1 cellular context compared by ENCODE assay signal in the genomic region with DNA sequence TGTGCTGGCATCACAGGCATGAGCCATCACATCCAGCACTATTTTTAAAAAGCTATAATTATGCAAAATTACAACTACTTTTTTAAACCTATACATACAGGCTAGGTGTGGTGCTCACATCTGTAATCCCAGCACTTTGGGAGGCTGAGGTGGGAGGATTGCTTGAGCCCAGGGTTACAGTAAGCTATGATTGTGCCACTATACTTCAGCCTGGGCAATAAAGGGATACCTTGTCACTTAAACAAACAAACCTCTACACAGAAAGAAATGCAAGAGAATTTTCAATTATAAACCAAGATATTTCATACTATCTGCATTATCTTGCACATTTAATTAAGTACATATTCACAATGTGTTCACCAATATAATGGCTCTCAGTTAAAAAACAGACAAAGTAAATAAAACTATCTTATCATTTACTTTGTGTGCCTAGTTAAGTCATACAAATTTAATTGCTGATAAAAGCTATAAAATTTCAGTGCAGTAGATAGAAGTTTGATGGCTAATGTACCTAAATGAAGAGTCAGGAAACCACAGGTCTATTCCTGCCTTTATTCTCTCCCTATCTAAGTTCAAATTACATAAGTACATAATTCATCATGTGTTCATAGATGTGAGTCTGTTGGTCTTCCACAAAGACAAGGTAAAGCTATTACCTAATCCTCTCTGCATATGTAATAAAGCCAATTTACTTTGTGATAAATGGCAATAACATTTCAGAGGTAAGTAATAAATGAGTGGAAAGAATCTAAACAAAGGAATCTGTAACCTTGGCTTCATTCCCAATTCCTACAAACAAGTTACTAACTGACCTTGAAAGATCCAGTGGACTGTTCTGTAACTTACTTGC.
TF ChIP-seq lines count a peak whose summit lies in the region.

No MANE protein-coding gene starts in this region.

TF ChIP-seq in HEK293, 187 proteins besides CTCF, POLR2A, EP300 and RAD21 (continued from another document):
- TF ChIP-seq, protein P1, sequence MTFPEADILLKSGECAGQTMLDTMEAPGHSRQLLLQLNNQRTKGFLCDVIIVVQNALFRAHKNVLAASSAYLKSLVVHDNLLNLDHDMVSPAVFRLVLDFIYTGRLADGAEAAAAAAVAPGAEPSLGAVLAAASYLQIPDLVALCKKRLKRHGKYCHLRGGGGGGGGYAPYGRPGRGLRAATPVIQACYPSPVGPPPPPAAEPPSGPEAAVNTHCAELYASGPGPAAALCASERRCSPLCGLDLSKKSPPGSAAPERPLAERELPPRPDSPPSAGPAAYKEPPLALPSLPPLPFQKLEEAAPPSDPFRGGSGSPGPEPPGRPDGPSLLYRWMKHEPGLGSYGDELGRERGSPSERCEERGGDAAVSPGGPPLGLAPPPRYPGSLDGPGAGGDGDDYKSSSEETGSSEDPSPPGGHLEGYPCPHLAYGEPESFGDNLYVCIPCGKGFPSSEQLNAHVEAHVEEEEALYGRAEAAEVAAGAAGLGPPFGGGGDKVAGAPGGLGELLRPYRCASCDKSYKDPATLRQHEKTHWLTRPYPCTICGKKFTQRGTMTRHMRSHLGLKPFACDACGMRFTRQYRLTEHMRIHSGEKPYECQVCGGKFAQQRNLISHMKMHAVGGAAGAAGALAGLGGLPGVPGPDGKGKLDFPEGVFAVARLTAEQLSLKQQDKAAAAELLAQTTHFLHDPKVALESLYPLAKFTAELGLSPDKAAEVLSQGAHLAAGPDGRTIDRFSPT (tag by site-specific recombination; IDR thresholded peaks at IDR 0.05), result peak; percentile 93
- TF ChIP-seq BCL11B (tag by site-specific recombination; IDR thresholded peaks at IDR 0.05; ENCODE audit: low read depth), result peak; percentile 90
- TF ChIP-seq ZNF302 (tag by site-specific recombination; IDR thresholded peaks at IDR 0.05; ENCODE audit: low read depth), result no peak
- 0 out of 2 replicates have a peak, but pooled peaks have one; percentile 34 for TF ChIP-seq ZNF324 (tag by site-specific recombination; IDR thresholded peaks at IDR 0.05)
- TF ChIP-seq TRIM28 (IDR thresholded peaks at IDR 0.05; ENCODE audit: borderline replicate concordance, low read length), result peak; percentile 95; the same call in 1 of the 2 replicates
- TF ChIP-seq, protein P2, sequence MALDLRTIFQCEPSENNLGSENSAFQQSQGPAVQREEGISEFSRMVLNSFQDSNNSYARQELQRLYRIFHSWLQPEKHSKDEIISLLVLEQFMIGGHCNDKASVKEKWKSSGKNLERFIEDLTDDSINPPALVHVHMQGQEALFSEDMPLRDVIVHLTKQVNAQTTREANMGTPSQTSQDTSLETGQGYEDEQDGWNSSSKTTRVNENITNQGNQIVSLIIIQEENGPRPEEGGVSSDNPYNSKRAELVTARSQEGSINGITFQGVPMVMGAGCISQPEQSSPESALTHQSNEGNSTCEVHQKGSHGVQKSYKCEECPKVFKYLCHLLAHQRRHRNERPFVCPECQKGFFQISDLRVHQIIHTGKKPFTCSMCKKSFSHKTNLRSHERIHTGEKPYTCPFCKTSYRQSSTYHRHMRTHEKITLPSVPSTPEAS (tag by site-specific recombination; IDR thresholded peaks at IDR 0.05), result peak; percentile 64
- peak; percentile 96 for TF ChIP-seq WT1 (tag by site-specific recombination; IDR thresholded peaks at IDR 0.05)
- peak; percentile 96 for TF ChIP-seq OVOL3 (tag by site-specific recombination; IDR thresholded peaks at IDR 0.05)
- TF ChIP-seq ZBTB21 (tag by site-specific recombination; IDR thresholded peaks at IDR 0.05), result peak; percentile 57; the same call in 1 of the 2 replicates
TF ChIP-seq in HEK293: peak in this region for 82.
